In the genomic region with DNA sequence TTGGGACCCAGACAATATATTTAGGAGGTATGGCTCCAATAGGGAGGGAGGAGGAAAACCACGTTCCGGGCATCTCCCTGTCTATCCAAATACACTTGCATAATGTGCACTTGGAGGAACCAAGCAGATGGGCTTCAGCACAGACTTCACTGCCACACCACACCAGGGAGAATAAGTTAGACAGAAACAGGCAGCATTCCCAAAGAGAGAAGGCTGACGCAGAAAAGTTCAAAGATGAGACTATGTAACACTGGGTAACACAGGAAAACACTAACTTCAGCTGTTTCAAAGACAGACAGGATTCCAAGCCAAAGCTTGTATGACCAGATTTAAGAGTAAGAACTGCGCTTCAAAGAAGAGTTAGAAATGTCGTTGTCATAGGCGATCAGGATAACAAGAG, we compare ENCODE assay signal across 21 cellular contexts. TPM values are rescaled to one million over a fixed set of nuclear protein-coding genes. Genes with fewer than 3 reads are reported as not detected.
A peak's percentile ranks its signal among the peaks of the same experiment; 100 is the strongest.
DNase-seq lines count a peak whose midpoint lies in the region; ATAC-seq and TF ChIP-seq lines count a peak whose summit lies in the region.
"Had no signal": no experiment of that assay in that cellular context is flagged by ENCODE, and none has a peak within 500 bp of the region (broad histone marks: within the 10 kb centered on the region; RNA-seq: fewer than 3 reads in every experiment).

No MANE protein-coding gene starts in this region.

- no peaks in the 10 kb centered on the region for H3K4me1 ChIP-seq in A673 (ENCODE audit: insufficient read depth, low read length, poor library complexity, severe bottlenecking)

- ATAC-seq in stimulated activated effector memory CD8-positive, alpha-beta T cell treated with anti-CD3 and anti-CD28 coated beads, Interleukin-12 subunit alpha, Interleukin-12 subunit beta, amount 100 ng/mL, for 72 hours, result no peak
- ATAC-seq in GM18868 (IDR thresholded peaks at IDR 0.05; ENCODE audit: unreplicated experiment) (no peak), left colon (no peak), GM21515 (IDR thresholded peaks at IDR 0.05; ENCODE audit: unreplicated experiment) (no peak)
- ATAC-seq: HCT116 had no signal

- H3K4me1 Mint-ChIP-seq in stimulated activated effector memory CD8-positive, alpha-beta T cell treated with anti-CD3 and anti-CD28 coated beads, Interleukin-12 subunit alpha, Interleukin-12 subunit beta, amount 100 ng/mL, for 72 hours, result peaks cover 38% of the 10 kb centered on the region
- peaks cover 14% of the 10 kb centered on the region for H3K4me1 Mint-ChIP-seq in osteocyte (ENCODE audit: unreplicated experiment)

- H3K4me3 ChIP-seq in A673 (ENCODE audit: low read depth, low read length, poor library complexity, severe bottlenecking), result no peak overlapping the region
- H3K4me3 ChIP-seq in HL-60 (replicated peaks; ENCODE audit: insufficient read depth, low read length), result no peak overlapping the region
- H3K4me3 ChIP-seq: GM23248, SK-N-MC had no signal

- H3K27me3 ChIP-seq in A673 (replicated peaks; ENCODE audit: insufficient read depth, low read depth, low read length, poor library complexity), result no peaks in the 10 kb centered on the region
- no peaks in the 10 kb centered on the region for H3K27me3 ChIP-seq in HL-60 (ENCODE audit: insufficient read depth, poor library complexity, severe bottlenecking)

- H3K9me3 ChIP-seq in A673 (ENCODE audit: low read depth, low read length, poor library complexity, severe bottlenecking), result no peaks in the 10 kb centered on the region

- intact Hi-C loops in A673 (cut with micrococcal nuclease; ENCODE audit: unreplicated experiment), result no loop called here
- intact Hi-C loops in left colon (cut with DNase I, micrococcal nuclease), result no loop called here

- H3K4me3 Mint-ChIP-seq in stimulated activated effector memory CD8-positive, alpha-beta T cell treated with anti-CD3 and anti-CD28 coated beads, Interleukin-12 subunit alpha, Interleukin-12 subunit beta, amount 100 ng/mL, for 72 hours, result no peak overlapping the region
- H3K4me3 Mint-ChIP-seq in osteocyte (ENCODE audit: unreplicated experiment), result no peak overlapping the region
- H3K4me3 Mint-ChIP-seq: CD4-positive, alpha-beta T cell had no signal

- peaks cover 37% of the 10 kb centered on the region for H3K36me3 Mint-ChIP-seq in stimulated activated effector memory CD8-positive, alpha-beta T cell treated with anti-CD3 and anti-CD28 coated beads, Interleukin-12 subunit alpha, Interleukin-12 subunit beta, amount 100 ng/mL, for 72 hours
- peaks cover 46% of the 10 kb centered on the region for H3K36me3 Mint-ChIP-seq in osteocyte (ENCODE audit: unreplicated experiment)

- DNase-seq in A673 (ENCODE audit: low spot score), result no peak
- DNase-seq in HL-60 (ENCODE audit: low read depth in 1 of 2, low spot score in 1 of 2), result no peak
- DNase-seq in medulla oblongata (ENCODE audit: extremely low spot score), result peak; percentile 9
- no peak for DNase-seq in stimulated activated effector memory CD8-positive, alpha-beta T cell treated with anti-CD3 and anti-CD28 coated beads, Interleukin-12 subunit alpha, Interleukin-12 subunit beta, amount 100 ng/mL, for 72 hours (ENCODE audit: low spot score in 2 of 2)
- no peak for DNase-seq in osteocyte (ENCODE audit: extremely low spot score, unreplicated experiment)
- no peak for DNase-seq in left colon
- DNase-seq: CD4-positive, alpha-beta T cell; DMS53; GM23248; IMR-90; Kasumi-1; MM.1S; NCI-H1092 treated with DMSO at 0.1 percent for 48 hours; NCI-H2107; NCI-H2227 treated with DMSO at 0.1 percent for 48 hours; NCI-H524; Right ventricle myocardium superior had no signal

- H3K27ac ChIP-seq in A673 (ENCODE audit: low read depth, low read length, poor library complexity, severe bottlenecking) (no peak overlapping the region), HL-60 (replicated peaks) (peak overlapping the region; percentile 7; the same call in 1 of the 2 replicates)
- H3K27ac ChIP-seq: GM23248 had no signal

- H3K36me3 ChIP-seq in A673 (ENCODE audit: insufficient read depth, low read length, poor library complexity, severe bottlenecking), result peaks cover 19% of the 10 kb centered on the region

- POLR2A ChIA-PET in A673 (lab: Charles Lee; ENCODE audit: low non-redundant PET), result no interaction called here

- peak overlapping the region; percentile 57 for H3K27ac Mint-ChIP-seq in stimulated activated effector memory CD8-positive, alpha-beta T cell treated with anti-CD3 and anti-CD28 coated beads, Interleukin-12 subunit alpha, Interleukin-12 subunit beta, amount 100 ng/mL, for 72 hours
- H3K27ac Mint-ChIP-seq in osteocyte (ENCODE audit: unreplicated experiment), result no peak overlapping the region
- H3K27ac Mint-ChIP-seq: CD4-positive, alpha-beta T cell had no signal

- H3K27me3 Mint-ChIP-seq in osteocyte (ENCODE audit: unreplicated experiment), result no peaks in the 10 kb centered on the region
- H3K27me3 Mint-ChIP-seq: CD4-positive, alpha-beta T cell had no signal

- no peak for TF ChIP-seq CTCF in A673 (conservative IDR thresholded peaks at IDR 0.05; ENCODE audit: low read depth, low read length)
- TF ChIP-seq CTCF in HL-60 (IDR thresholded peaks at IDR 0.05; ENCODE audit: insufficient read depth, low read length), result no peak
- TF ChIP-seq CTCF in osteocyte (IDR thresholded peaks at IDR 0.05), result no peak

- H3K9me3 Mint-ChIP-seq in stimulated activated effector memory CD8-positive, alpha-beta T cell treated with anti-CD3 and anti-CD28 coated beads, Interleukin-12 subunit alpha, Interleukin-12 subunit beta, amount 100 ng/mL, for 72 hours, result no peaks in the 10 kb centered on the region
- no peaks in the 10 kb centered on the region for H3K9me3 Mint-ChIP-seq in osteocyte (ENCODE audit: unreplicated experiment)
- H3K9me3 Mint-ChIP-seq: CD4-positive, alpha-beta T cell had no signal

- BruUV-seq in A673 (replicated peaks; lab: Mats Ljungman, UMichigan), result TSS peak; percentile 19

- CTCF ChIA-PET in A673 (lab: Charles Lee), result no interaction called here

RNA-seq across cellular contexts. Expression of a gene that starts 19.8 kb away (rescaled TPM):
- total RNA-seq in A673 (2021) (not detected in 2 replicates), osteocyte (not detected in 2 replicates), left colon (10 to 100 TPM in 1 of 2 donors, under 1 TPM in 1; 0.46 to 86.3 TPM)
- total RNA-seq: CD4-positive, alpha-beta T cell; GM23248; IMR-90; Right ventricle myocardium superior had no signal

RNA-seq across cellular contexts. Expression of a gene that starts 25.0 kb away (rescaled TPM):
- not detected in 2 replicates for total RNA-seq in A673 (2021)
- total RNA-seq in osteocyte, result not detected in 2 replicates
- total RNA-seq in left colon, result not detected
- total RNA-seq: CD4-positive, alpha-beta T cell; GM23248; IMR-90; Right ventricle myocardium superior had no signal

RNA-seq across cellular contexts. Expression of a gene that starts 51.4 kb away (rescaled TPM):
- total RNA-seq in A673 (2021) (62.3 and 63.2 TPM in 2 replicates), osteocyte (65.1 and 66.2 TPM in 2 replicates), left colon (10 to 100 TPM; 57.7 to 64.6 TPM)
